Comparison of ENCODE assay signal across 12 cellular contexts in the genomic region with DNA sequence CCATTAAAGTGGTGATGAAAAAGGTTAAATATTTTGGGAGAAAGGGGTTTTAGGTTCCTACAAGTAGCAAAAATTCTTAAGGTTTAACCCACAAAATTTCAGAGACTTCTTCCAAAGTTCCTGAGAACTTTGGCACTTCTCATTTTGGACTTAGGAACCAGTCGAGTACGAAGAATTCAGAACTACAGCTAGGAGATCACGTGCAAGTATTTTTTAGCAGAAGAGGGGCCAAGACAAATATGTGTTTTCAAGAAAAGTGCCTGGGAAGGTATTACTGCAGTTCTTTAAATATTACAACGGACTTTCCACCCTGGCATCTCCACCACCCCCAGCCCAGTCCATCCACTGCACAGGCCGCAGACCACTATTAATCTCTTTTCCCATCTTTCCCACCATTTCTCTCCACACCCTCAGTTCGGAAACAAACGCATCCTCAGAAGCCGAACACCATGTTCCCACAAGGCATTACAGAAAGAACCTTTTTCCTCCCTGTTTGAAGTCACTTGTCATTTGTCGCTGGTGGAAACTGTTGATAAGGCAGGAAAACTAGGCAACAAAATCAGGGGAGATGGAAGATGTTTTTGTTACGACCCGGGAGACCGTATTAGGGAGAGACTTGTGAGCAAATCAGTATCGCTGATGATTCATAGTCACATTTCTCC. TPM values are rescaled to one million over a fixed set of nuclear protein-coding genes. Genes with fewer than 3 reads are reported as not detected.
DNase-seq lines count a peak whose midpoint lies in the region; ATAC-seq and TF ChIP-seq lines count a peak whose summit lies in the region.
"Had no signal": no experiment of that assay in that cellular context is flagged by ENCODE, and none has a peak within 500 bp of the region (broad histone marks: within the 10 kb centered on the region; RNA-seq: fewer than 3 reads in every experiment).

No MANE protein-coding gene starts in this region.

- peaks cover 0 to 29% (median 11%) of the 10 kb centered on the region in 3 donors for H3K27me3 ChIP-seq in stomach

- H3K27ac ChIP-seq in stomach, result peak overlapping the region in 3 of 5 donors; percentile 50 to 74 (median 55)

- DNase-seq in GM03348 (ENCODE audit: low spot score) (peak; percentile 56), choroid plexus epithelial cell (ENCODE audit: low read depth) (peak; percentile 92), left lobe of liver (ENCODE audit: low spot score) (no peak), stomach (no peak)
- no peak for DNase-seq in activated T-cell treated with anti-CD3 and anti-CD28 coated beads, Interleukin-2, amount 50 U/mL, for 24 hours
- DNase-seq in effector CD8-positive, alpha-beta T cell (lab: John Stamatoyannopoulos, UW), result no peak
- DNase-seq: activated gamma-delta T cell treated with Interleukin-2 at 50 U/mL for 16 hours; DMS79; NCI-H748 treated with DMSO at 0.1 percent for 48 hours; stimulated activated naive CD4-positive, alpha-beta T cell treated with Interleukin-2 at 50 U/mL for 16 hours had no signal

- H3K4me3 ChIP-seq in choroid plexus epithelial cell (ENCODE audit: low read depth, low read length) (peak overlapping the region; percentile 56), stomach (peak overlapping the region; percentile 16 to 30 (median 25))

- H3K9me3 Mint-ChIP-seq in activated T-cell treated with anti-CD3 and anti-CD28 coated beads, Interleukin-2, amount 50 U/mL, for 24 hours, result no peaks in the 10 kb centered on the region

- ATAC-seq in left lobe of liver (peak; percentile 1), HG03097 (IDR thresholded peaks at IDR 0.05; ENCODE audit: low FRiP score, unreplicated experiment) (no peak), HG02870 (IDR thresholded peaks at IDR 0.05; ENCODE audit: unreplicated experiment) (no peak)

- no peaks in the 10 kb centered on the region for H3K36me3 ChIP-seq in stomach

- TF ChIP-seq POLR2A in stomach (IDR thresholded peaks at IDR 0.05), result no peak

- H3K4me3 Mint-ChIP-seq in activated T-cell treated with anti-CD3 and anti-CD28 coated beads, Interleukin-2, amount 50 U/mL, for 24 hours, result no peak overlapping the region

- intact Hi-C loops in stomach (cut with DNase I; ENCODE audit: low total_unique reads), result no loop called here

- no peak overlapping the region for H3K27ac Mint-ChIP-seq in activated T-cell treated with anti-CD3 and anti-CD28 coated beads, Interleukin-2, amount 50 U/mL, for 24 hours

- peaks cover 45% of the 10 kb centered on the region for H3K27me3 Mint-ChIP-seq in activated T-cell treated with anti-CD3 and anti-CD28 coated beads, Interleukin-2, amount 50 U/mL, for 24 hours

- no peaks in the 10 kb centered on the region for H3K9me3 ChIP-seq in stomach

- peaks cover 0 to 76% (median 17%) of the 10 kb centered on the region in 4 donors for H3K4me1 ChIP-seq in stomach

- WGBS in stomach, 5 donors, result 37 to 49% (median 49%) methylated on average over 13 of the region's 13 CpGs

- H3K36me3 Mint-ChIP-seq in activated T-cell treated with anti-CD3 and anti-CD28 coated beads, Interleukin-2, amount 50 U/mL, for 24 hours (ENCODE audit: low read depth), result no peaks in the 10 kb centered on the region

- no peak for TF ChIP-seq EP300 in stomach (IDR thresholded peaks at IDR 0.05)

- TF ChIP-seq CTCF in choroid plexus epithelial cell (conservative IDR thresholded peaks at IDR 0.05; ENCODE audit: low read depth, low read length) (no peak), stomach (IDR thresholded peaks at IDR 0.05) (no peak)

- peaks cover 4% of the 10 kb centered on the region for H3K4me1 Mint-ChIP-seq in activated T-cell treated with anti-CD3 and anti-CD28 coated beads, Interleukin-2, amount 50 U/mL, for 24 hours (ENCODE audit: low read depth)

RNA-seq across cellular contexts. Expression of a gene that starts 7.1 kb away (rescaled TPM):
- total RNA-seq in left lobe of liver (2.6 TPM), stomach (1 to 10 TPM in 2 of 5 donors, under 1 TPM in 1, not detected in 2; 0.58 to 4.8 (median 3.5) TPM)
- under 1 TPM in 2 of 3 donors, not detected in 1; 0.44 to 0.85 TPM for polyA plus RNA-seq in stomach

Comparison
In these comparisons a context has a peak if more than half of its experiments do, and no peak if none do; other contexts are left out.
1. DNase-seq: peak in GM03348 (single experiment) and choroid plexus epithelial cell (single experiment); none in left lobe of liver (single experiment), stomach (single experiment), activated T-cell treated with anti-CD3 and anti-CD28 coated beads, Interleukin-2, amount 50 U/mL, for 24 hours (single experiment) and effector CD8-positive, alpha-beta T cell (single experiment).